Comparison of ENCODE assay signal across 9 cellular contexts in the genomic region with DNA sequence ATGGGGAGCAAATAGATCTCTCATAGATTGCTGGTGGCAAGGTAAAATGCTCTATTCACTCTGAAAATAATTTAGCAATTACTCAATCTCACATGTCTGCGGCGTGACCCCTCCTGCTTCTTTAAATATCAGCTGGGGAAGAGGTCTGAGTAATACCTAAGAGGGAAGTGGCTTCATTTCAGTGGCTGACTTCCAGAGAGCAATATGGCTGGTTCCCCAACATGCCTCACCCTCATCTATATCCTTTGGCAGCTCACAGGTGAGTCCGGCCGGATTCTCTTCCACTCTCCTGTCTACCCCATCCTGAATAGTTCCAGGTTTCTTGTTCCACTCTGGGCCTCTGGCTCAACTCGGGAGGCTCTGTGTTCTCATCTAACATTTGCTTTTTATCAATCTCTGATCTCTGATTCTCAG. TPM values are rescaled to one million over a fixed set of nuclear protein-coding genes. Genes with fewer than 3 reads are reported as not detected.
DNase-seq lines count a peak whose midpoint lies in the region; ATAC-seq lines count a peak whose summit lies in the region.
"Had no signal": no experiment of that assay in that cellular context is flagged by ENCODE, and none has a peak within 500 bp of the region (broad histone marks: within the 10 kb centered on the region; RNA-seq: fewer than 3 reads in every experiment).

A gene with protein sequence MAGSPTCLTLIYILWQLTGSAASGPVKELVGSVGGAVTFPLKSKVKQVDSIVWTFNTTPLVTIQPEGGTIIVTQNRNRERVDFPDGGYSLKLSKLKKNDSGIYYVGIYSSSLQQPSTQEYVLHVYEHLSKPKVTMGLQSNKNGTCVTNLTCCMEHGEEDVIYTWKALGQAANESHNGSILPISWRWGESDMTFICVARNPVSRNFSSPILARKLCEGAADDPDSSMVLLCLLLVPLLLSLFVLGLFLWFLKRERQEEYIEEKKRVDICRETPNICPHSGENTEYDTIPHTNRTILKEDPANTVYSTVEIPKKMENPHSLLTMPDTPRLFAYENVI (plus strand): TSS at position 150 of the 414 bp plus-strand sequence. CDS start 55 bp downstream, at position 205.

- H3K4me3 Mint-ChIP-seq in activated T-helper 2 cell treated with anti-CD3 and anti-CD28 coated beads, Interferon-gamma antibody, Interleukin-2, Interleukin-4, amounts not matched to agents 10 μg/mL and 5 μg/mL and 100 μg/mL, durations not matched to agents 14 hours and 24 hours and 36 hours (ENCODE audit: low read depth), result peak within 1 kb of the TSS; percentile 55

- DNase-seq in EL, result peak; percentile 7
- DNase-seq in activated T-helper 2 cell treated with anti-CD3 and anti-CD28 coated beads, Interferon-gamma antibody, Interleukin-2, Interleukin-4, amounts not matched to agents 10 μg/mL and 5 μg/mL and 100 μg/mL, durations not matched to agents 14 hours and 24 hours and 36 hours (ENCODE audit: low spot score), result no peak
- no peak for DNase-seq in germinal center (ENCODE audit: low spot score)
- DNase-seq in superior temporal gyrus (ENCODE audit: extremely low spot score), result no peak
- DNase-seq in SHP77 treated with DMSO at 0.1 percent for 48 hours (lab: John Stamatoyannopoulos, UW), result no peak

- no peaks in the 10 kb centered on the region for H3K9me3 ChIP-seq in thymus (ENCODE audit: control insufficient read depth)

- peak; percentile 67 for ATAC-seq in GM19452 (IDR thresholded peaks at IDR 0.05; ENCODE audit: unreplicated experiment)
- peak; percentile 42 for ATAC-seq in HG03469 (IDR thresholded peaks at IDR 0.05; ENCODE audit: unreplicated experiment)

- H3K36me3 ChIP-seq in thymus (ENCODE audit: control insufficient read depth, insufficient read depth), result no peaks in the 10 kb centered on the region
- H3K36me3 ChIP-seq: cardiac muscle cell had no signal

- H3K27ac ChIP-seq in thymus (ENCODE audit: low read depth), result no peak within 1 kb of the TSS
- H3K27ac ChIP-seq: cardiac muscle cell had no signal

- intact Hi-C loops in activated T-helper 2 cell treated with anti-CD3 and anti-CD28 coated beads, Interferon-gamma antibody, Interleukin-2, Interleukin-4, amounts not matched to agents 10 μg/mL and 5 μg/mL and 100 μg/mL, durations not matched to agents 14 hours and 24 hours and 36 hours (cut with micrococcal nuclease), result no loop called here

- no peak within 1 kb of the TSS for H3K4me3 ChIP-seq in thymus (ENCODE audit: low read length)
- H3K4me3 ChIP-seq: cardiac muscle cell had no signal

- peak within 1 kb of the TSS; percentile 50 for H3K27ac Mint-ChIP-seq in activated T-helper 2 cell treated with anti-CD3 and anti-CD28 coated beads, Interferon-gamma antibody, Interleukin-2, Interleukin-4, amounts not matched to agents 10 μg/mL and 5 μg/mL and 100 μg/mL, durations not matched to agents 14 hours and 24 hours and 36 hours

- WGBS in thymus, result 85% methylated on average over 5 of the region's 5 CpGs

- peaks cover 43% of the 10 kb centered on the region for H3K36me3 Mint-ChIP-seq in activated T-helper 2 cell treated with anti-CD3 and anti-CD28 coated beads, Interferon-gamma antibody, Interleukin-2, Interleukin-4, amounts not matched to agents 10 μg/mL and 5 μg/mL and 100 μg/mL, durations not matched to agents 14 hours and 24 hours and 36 hours (ENCODE audit: low read depth)

- H3K9me3 Mint-ChIP-seq in activated T-helper 2 cell treated with anti-CD3 and anti-CD28 coated beads, Interferon-gamma antibody, Interleukin-2, Interleukin-4, amounts not matched to agents 10 μg/mL and 5 μg/mL and 100 μg/mL, durations not matched to agents 14 hours and 24 hours and 36 hours, result peaks cover 38% of the 10 kb centered on the region

- no peaks in the 10 kb centered on the region for H3K27me3 Mint-ChIP-seq in activated T-helper 2 cell treated with anti-CD3 and anti-CD28 coated beads, Interferon-gamma antibody, Interleukin-2, Interleukin-4, amounts not matched to agents 10 μg/mL and 5 μg/mL and 100 μg/mL, durations not matched to agents 14 hours and 24 hours and 36 hours (ENCODE audit: low read depth)

- peaks cover 57% of the 10 kb centered on the region for H3K4me1 Mint-ChIP-seq in activated T-helper 2 cell treated with anti-CD3 and anti-CD28 coated beads, Interferon-gamma antibody, Interleukin-2, Interleukin-4, amounts not matched to agents 10 μg/mL and 5 μg/mL and 100 μg/mL, durations not matched to agents 14 hours and 24 hours and 36 hours (ENCODE audit: low read depth)

- H3K27me3 ChIP-seq in thymus (ENCODE audit: control insufficient read depth, insufficient read depth), result no peaks in the 10 kb centered on the region
- H3K27me3 ChIP-seq: cardiac muscle cell had no signal

- peaks cover 20% of the 10 kb centered on the region for H3K4me1 ChIP-seq in thymus (ENCODE audit: control insufficient read depth, insufficient read depth, low read length)

RNA-seq across cellular contexts. Expression of the gene that starts here (rescaled TPM):
- 4.1 and 5.5 TPM in 2 replicates for total RNA-seq in activated T-helper 2 cell treated with anti-CD3 and anti-CD28 coated beads, Interferon-gamma antibody, Interleukin-2, Interleukin-4, amounts not matched to agents 10 μg/mL and 5 μg/mL and 100 μg/mL, durations not matched to agents 14 hours and 24 hours and 36 hours
- polyA plus RNA-seq in thymus, result 17.6 TPM
- total RNA-seq: cardiac muscle cell had no signal
- polyA plus RNA-seq: cardiac muscle cell had no signal
